ENCODE assay signal across 23 cellular contexts in the genomic region with DNA sequence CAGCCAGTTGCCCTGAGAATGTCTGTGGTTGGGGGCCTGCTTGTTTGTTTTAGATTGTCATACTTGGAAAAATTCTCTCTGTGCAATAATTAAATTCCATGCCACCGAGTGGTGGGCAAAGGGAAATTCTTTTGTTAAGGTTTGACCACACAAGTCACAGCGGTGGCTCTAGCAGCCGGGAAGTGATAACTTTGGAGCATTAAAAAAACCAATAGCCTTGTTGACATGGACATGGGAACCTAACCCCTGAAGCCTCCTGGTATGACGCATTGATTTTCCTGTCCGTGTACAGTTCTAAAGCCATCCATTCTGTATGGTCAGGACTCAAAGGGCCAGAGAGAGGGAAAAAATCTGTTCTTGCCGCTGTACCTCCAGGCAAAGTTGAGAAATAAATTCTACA.
"Had no signal": no experiment of that assay in that cellular context is flagged by ENCODE, and none has a peak within 500 bp of the region (broad histone marks: within the 10 kb centered on the region; RNA-seq: fewer than 3 reads in every experiment).

No MANE protein-coding gene starts in this region.

- H2AFZ ChIP-seq: parathyroid adenoma had no signal

- H3K27me3 Mint-ChIP-seq: naive B cell had no signal

- H3K79me2 ChIP-seq: parathyroid adenoma had no signal

- DNase-seq: cortex of kidney; dorsolateral prefrontal cortex; effector CD8-positive, alpha-beta T cell; heart left ventricle; hypothalamus; kidney glomerular epithelial cell; mammary epithelial cell; naive B cell; nephron progenitor cell; psoas muscle; retina; sigmoid colon; small intestine; stimulated activated CD4-positive, alpha-beta T cell treated with anti-CD3 and anti-CD28 coated beads, Interleukin-12 subunit alpha, Interleukin-12 subunit beta, amount 100 ng/mL, for 4 hours; stimulated activated naive CD4-positive, alpha-beta T cell; stomach; substantia nigra; transverse colon had no signal

- FAIRE-seq: frontal cortex, islet of Langerhans, small intestine had no signal

- H3K36me3 ChIP-seq: heart left ventricle, sigmoid colon, stomach, thoracic aorta, transverse colon had no signal

- H3K36me3 Mint-ChIP-seq: naive B cell had no signal

- H3K4me3 ChIP-seq: dorsolateral prefrontal cortex, heart left ventricle, psoas muscle, sigmoid colon, stomach, thoracic aorta, transverse colon had no signal

- H3K9me3 Mint-ChIP-seq: nephron progenitor cell had no signal

- H3K4me1 Mint-ChIP-seq: naive B cell had no signal

- H3K27ac ChIP-seq: dorsolateral prefrontal cortex, heart left ventricle, parathyroid adenoma, psoas muscle, sigmoid colon, stomach, thoracic aorta, transverse colon had no signal

- H3K9me3 ChIP-seq: heart left ventricle, psoas muscle, sigmoid colon, stomach, thoracic aorta, transverse colon had no signal

- H3K4me1 ChIP-seq: parathyroid adenoma, psoas muscle had no signal

- ATAC-seq: heart left ventricle, left lobe of liver, psoas muscle had no signal

- H3K4me3 Mint-ChIP-seq: nephron progenitor cell had no signal

- H3K27ac Mint-ChIP-seq: naive B cell, nephron progenitor cell had no signal

- H3K9ac ChIP-seq: parathyroid adenoma had no signal

- H3K27me3 ChIP-seq: heart left ventricle, sigmoid colon, transverse colon had no signal
